In genomic region chr4:52551487-52551886, GRCh38 we compare ENCODE assay signal across 22 cellular contexts.
DNase-seq lines count a peak whose midpoint lies in the region; ATAC-seq and TF ChIP-seq lines count a peak whose summit lies in the region.
"Had no signal": no experiment of that assay in that cellular context is flagged by ENCODE, and none has a peak within 500 bp of the region (broad histone marks: within the 10 kb centered on the region; RNA-seq: fewer than 3 reads in every experiment).

No MANE protein-coding gene starts in this region.

- H3K27ac ChIP-seq in adrenal gland: no peak overlapping the region
- H3K27ac ChIP-seq in heart left ventricle: peak overlapping the region; percentile 6 to 91 (median 70)
- no peak overlapping the region for H3K27ac ChIP-seq in mesendoderm (ENCODE audit: low read depth, low read length)
- H3K27ac ChIP-seq: PC-9 had no signal

- H3K18ac ChIP-seq in mesendoderm (ENCODE audit: low read length): peak overlapping the region; percentile 54

- no peak for TF ChIP-seq POLR2A in adrenal gland (IDR thresholded peaks at IDR 0.05)
- peak in 1 of 2 donors; percentile 28 for TF ChIP-seq POLR2A in heart left ventricle (IDR thresholded peaks at IDR 0.05)

- no peak overlapping the region for H2AK5ac ChIP-seq in mesendoderm (ENCODE audit: low read length)

- H3K4me1 ChIP-seq in adrenal gland (replicated peaks in 1 of 2) (peaks cover 0 to 6% of the 10 kb centered on the region in 2 donors), heart left ventricle (peaks cover 0 to 36% (median 10%) of the 10 kb centered on the region in 12 donors), mesendoderm (ENCODE audit: control insufficient read depth, low read depth, low read length) (no peaks in the 10 kb centered on the region)
- H3K4me1 ChIP-seq: BE2C, Caco-2 had no signal

- H3K56ac ChIP-seq in mesendoderm (ENCODE audit: low read length): no peak overlapping the region

- H2BK5ac ChIP-seq in mesendoderm (ENCODE audit: low read length): no peak overlapping the region

- H2BK15ac ChIP-seq in mesendoderm (replicated peaks; ENCODE audit: low read depth): no peak overlapping the region

- intact Hi-C loops in adrenal gland (cut with DNase I): loop anchor here in 1 of 2 donors (10.0 kb wide), 1 partner anchor 433 kb away; no protein-coding TSS in a partner anchor
- intact Hi-C loops in heart left ventricle (cut with DNase I): loop anchor here in 6 of 10 donors (2.0 to 10.0 kb wide), 6 partner anchors 36 to 323 kb away; partner anchors contain the start of genes RASL11B (in 2 of the 6) and USP46 (in 2 of the 6)
- intact Hi-C loops in CD14-positive monocyte (cut with micrococcal nuclease): loop anchor here in 1 of 2 donors (10.0 kb wide), 1 partner anchor 1683 kb away; no protein-coding TSS in a partner anchor

- no peak overlapping the region for H3K4me2 ChIP-seq in mesendoderm (ENCODE audit: low read length)
- H3K4me2 ChIP-seq: PC-9, SK-N-SH had no signal

- ATAC-seq in heart left ventricle (peak; percentile 77 to 91 (median 82)), GM18868 (IDR thresholded peaks at IDR 0.05; ENCODE audit: unreplicated experiment) (no peak)
- ATAC-seq: HCT116 had no signal

- H2BK120ac ChIP-seq in mesendoderm (ENCODE audit: low read depth, low read length): no peak overlapping the region

- H3K23ac ChIP-seq in mesendoderm (ENCODE audit: low read length): no peak overlapping the region

- H3K4me1 Mint-ChIP-seq in CD14-positive monocyte: no peaks in the 10 kb centered on the region
- H3K4me1 Mint-ChIP-seq: CD4-positive, CD25-positive, alpha-beta regulatory T cell had no signal

- peaks cover 0 to 3% (median 3%) of the 10 kb centered on the region in 3 donors for H3K27me3 Mint-ChIP-seq in CD14-positive monocyte (ENCODE audit: low read depth in 3 of 3)

- no peaks in the 10 kb centered on the region for H3K36me3 Mint-ChIP-seq in CD14-positive monocyte
- H3K36me3 Mint-ChIP-seq: CD4-positive, CD25-positive, alpha-beta regulatory T cell had no signal

- H3K4me3 ChIP-seq in adrenal gland (no peak overlapping the region), heart left ventricle (peak overlapping the region in 8 of 12 donors; percentile 30 to 53 (median 46)), mesendoderm (ENCODE audit: low read length) (no peak overlapping the region)
- H3K4me3 ChIP-seq: PC-9 had no signal

- no peak overlapping the region for H3K9ac ChIP-seq in mesendoderm (ENCODE audit: low read length)
- H3K9ac ChIP-seq: SK-N-SH had no signal

- H3K27me3 ChIP-seq in adrenal gland: no peaks in the 10 kb centered on the region
- no peaks in the 10 kb centered on the region for H3K27me3 ChIP-seq in heart left ventricle
- H3K27me3 ChIP-seq in mesendoderm (ENCODE audit: insufficient read depth, low read length, poor library complexity): no peaks in the 10 kb centered on the region
- H3K27me3 ChIP-seq: BE2C had no signal

- H3K4ac ChIP-seq in mesendoderm (ENCODE audit: low read depth, low read length): no peak overlapping the region

- H3K79me2 ChIP-seq in mesendoderm (ENCODE audit: control insufficient read depth, insufficient read depth, low read length): no peaks in the 10 kb centered on the region

- H4K8ac ChIP-seq in mesendoderm (ENCODE audit: low read depth, low read length): no peak overlapping the region

- H3K9me3 Mint-ChIP-seq in CD14-positive monocyte: peaks cover 0 to 3% (median 0%) of the 10 kb centered on the region in 7 donors

- DNase-seq in adrenal gland (peak; percentile 21 to 73 (median 51)), heart left ventricle (peak in 4 of 5 donors; percentile 65 to 81 (median 78)), mesendoderm (no peak), GOT3 (lab: John Stamatoyannopoulos, UW) (no peak), SKM-1 (lab: John Stamatoyannopoulos, UW; ENCODE audit: unreplicated experiment) (no peak), CD14-positive monocyte (ENCODE audit: low spot score) (no peak)
- DNase-seq: BE2C; Caco-2; CD4-positive, CD25-positive, alpha-beta regulatory T cell; DND-41; KG1; NCI-H1092; NCI-H1436; NCI-H187 treated with DMSO at 0.1 percent for 48 hours; NCI-H510A treated with DMSO at 0.1 percent for 48 hours; NCI-H748 treated with DMSO at 0.1 percent for 48 hours; PC-9; RPMI8226; SIG-M5; SK-N-SH had no signal

- 35 to 40% (median 38%) methylated on average over 1 of the region's 1 CpG; no CpG with 5 or more reads in 1 of the 4 donors for WGBS in adrenal gland, 4 donors
- WGBS in heart left ventricle, 4 donors: 9 to 41% (median 29%) methylated on average over 1 of the region's 1 CpG
- no CpG with 5 or more reads among the region's 1 CpG for WGBS in mesendoderm (ENCODE audit: extremely low coverage, insufficient coverage, low lambda C conversion rate)

- TF ChIP-seq CTCF in adrenal gland (IDR thresholded peaks at IDR 0.05) (no peak), heart left ventricle (IDR thresholded peaks at IDR 0.05) (no peak), CD14-positive monocyte (IDR thresholded peaks at IDR 0.05) (no peak)

- H3K36me3 ChIP-seq in adrenal gland (replicated peaks in 1 of 2) (no peaks in the 10 kb centered on the region), heart left ventricle (no peaks in the 10 kb centered on the region), mesendoderm (ENCODE audit: control insufficient read depth, insufficient read depth, low read length) (no peaks in the 10 kb centered on the region)
- H3K36me3 ChIP-seq: BE2C had no signal

- H4K5ac ChIP-seq in mesendoderm (ENCODE audit: low read length): no peak overlapping the region

- no peak overlapping the region for H3K4me3 Mint-ChIP-seq in CD14-positive monocyte
- H3K4me3 Mint-ChIP-seq: CD4-positive, CD25-positive, alpha-beta regulatory T cell had no signal

- H3K79me1 ChIP-seq in mesendoderm (ENCODE audit: low read length): no peaks in the 10 kb centered on the region

- H3K9me3 ChIP-seq in adrenal gland (replicated peaks in 1 of 3): no peaks in the 10 kb centered on the region
- no peaks in the 10 kb centered on the region for H3K9me3 ChIP-seq in heart left ventricle
- H3K9me3 ChIP-seq: BE2C, Caco-2, SK-N-SH had no signal

- H3K27ac Mint-ChIP-seq in CD14-positive monocyte: no peak overlapping the region
- H3K27ac Mint-ChIP-seq: CD4-positive, CD25-positive, alpha-beta regulatory T cell had no signal

Comparison
In these comparisons a context has a peak if more than half of its experiments do, and no peak if none do; other contexts are left out.
1. DNase-seq: peak in adrenal gland (7 of 7) and heart left ventricle (4 of 5); none in mesendoderm (single experiment), GOT3 (single experiment), SKM-1 (single experiment) and CD14-positive monocyte (single experiment).
2. H3K27ac ChIP-seq: peak in heart left ventricle (12 of 12); none in adrenal gland (0 of 5) and mesendoderm (single experiment).
3. H3K4me3 ChIP-seq: peak in heart left ventricle (8 of 12); none in adrenal gland (0 of 4) and mesendoderm (single experiment).